Comparison of ENCODE assay signal across 20 cellular contexts in genomic region chr3:100518983-100519382, GRCh38. TPM values are rescaled to one million over a fixed set of nuclear protein-coding genes. Genes with fewer than 3 reads are reported as not detected.
DNase-seq lines count a peak whose midpoint lies in the region; ATAC-seq and TF ChIP-seq lines count a peak whose summit lies in the region.
"Had no signal": no experiment of that assay in that cellular context is flagged by ENCODE, and none has a peak within 500 bp of the region (broad histone marks: within the 10 kb centered on the region; RNA-seq: fewer than 3 reads in every experiment).

No MANE protein-coding gene starts in this region.

- TF ChIP-seq CTCF in choroid plexus epithelial cell (conservative IDR thresholded peaks at IDR 0.05; ENCODE audit: low read depth, low read length) (no peak), omental fat pad (IDR thresholded peaks at IDR 0.05) (no peak), BE2C (IDR thresholded peaks at IDR 0.05; ENCODE audit: low read depth, low read length) (no peak)

- H3K36me3 ChIP-seq in BE2C: no peaks in the 10 kb centered on the region
- H3K36me3 ChIP-seq: brain microvascular endothelial cell had no signal

- ATAC-seq in omental fat pad (ENCODE audit: low FRiP score): peak; percentile 89
- ATAC-seq in activated naive CD8-positive, alpha-beta T cell treated with anti-CD3 and anti-CD28 coated beads, Interleukin-2, amount 50 U/mL, for 24 hours: no peak
- ATAC-seq: activated CD4-positive, CD25-positive, alpha-beta regulatory T cell treated with anti-CD3 and anti-CD28 coated beads, Interleukin-2, amount 50 U/mL, for 24 hours; left lobe of liver; psoas muscle had no signal

- H3K4me3 Mint-ChIP-seq in activated naive CD8-positive, alpha-beta T cell treated with anti-CD3 and anti-CD28 coated beads, Interleukin-2, amount 50 U/mL, for 24 hours: no peak overlapping the region
- H3K4me3 Mint-ChIP-seq: activated naive CD8-positive, alpha-beta T cell; activated T-helper 1 cell treated with anti-CD3 and anti-CD28 coated beads, Interleukin-12 subunit alpha, Interleukin-12 subunit beta, Interleukin-2, Interleukin-4 antibody, amounts not matched to agents 30 ng/mL and 10 ng/mL and 1 ng/mL, durations not matched to agents 14 hours and 24 hours and 36 hours; CD8-positive, alpha-beta memory T cell; dendritic cell treated with granulocyte-macrophage colony-stimulating factor and Interleukin-4, amounts not matched to agents 40 ng/mL and 50 ng/mL, for 4 days; T-helper 2 cell treated with Interferon-gamma antibody and Interleukin-4, amounts not matched to agents 5 μg/mL and 100 μg/mL, for 36 hours had no signal

- DNase-seq in GM03348 (ENCODE audit: low spot score) (peak; percentile 47), NOMO-1 treated with DMSO at 0.1 percent for 48 hours (lab: John Stamatoyannopoulos, UW; ENCODE audit: unreplicated experiment) (peak; percentile 39), choroid plexus epithelial cell (ENCODE audit: low read depth) (peak; percentile 44), omental fat pad (ENCODE audit: low spot score) (no peak), HK-2 (ENCODE audit: unreplicated experiment) (no peak), BE2C (no peak)
- no peak for DNase-seq in activated naive CD8-positive, alpha-beta T cell treated with anti-CD3 and anti-CD28 coated beads, Interleukin-2, amount 50 U/mL, for 24 hours
- no peak for DNase-seq in stimulated activated CD8-positive, alpha-beta memory T cell treated with anti-CD3 and anti-CD28 coated beads, Interleukin-4, amount 100 ng/mL, for 48 hours
- DNase-seq: brain microvascular endothelial cell; CD8-positive, alpha-beta memory T cell; DND-41; erythroblast; PC-9; psoas muscle had no signal

- H3K36me3 Mint-ChIP-seq in activated naive CD8-positive, alpha-beta T cell treated with anti-CD3 and anti-CD28 coated beads, Interleukin-2, amount 50 U/mL, for 24 hours (ENCODE audit: low read depth): no peaks in the 10 kb centered on the region
- H3K36me3 Mint-ChIP-seq: activated naive CD8-positive, alpha-beta T cell; CD8-positive, alpha-beta memory T cell had no signal

- H3K4me3 ChIP-seq in choroid plexus epithelial cell (ENCODE audit: low read depth, low read length) (no peak overlapping the region), BE2C (ENCODE audit: low read depth, low read length) (no peak overlapping the region)
- H3K4me3 ChIP-seq: PC-9, psoas muscle had no signal

- peaks cover under 1% of the 10 kb centered on the region for H3K27me3 Mint-ChIP-seq in activated naive CD8-positive, alpha-beta T cell treated with anti-CD3 and anti-CD28 coated beads, Interleukin-2, amount 50 U/mL, for 24 hours
- H3K27me3 Mint-ChIP-seq: activated naive CD8-positive, alpha-beta T cell; dendritic cell treated with granulocyte-macrophage colony-stimulating factor and Interleukin-4, amounts not matched to agents 40 ng/mL and 50 ng/mL, for 4 days had no signal

- H3K27me3 ChIP-seq in BE2C: no peaks in the 10 kb centered on the region
- H3K27me3 ChIP-seq: brain microvascular endothelial cell had no signal

- no peaks in the 10 kb centered on the region for H3K9me3 ChIP-seq in BE2C
- H3K9me3 ChIP-seq: psoas muscle had no signal

- no peaks in the 10 kb centered on the region for H3K4me1 ChIP-seq in BE2C
- H3K4me1 ChIP-seq: psoas muscle had no signal

- H3K4me1 Mint-ChIP-seq in activated naive CD8-positive, alpha-beta T cell treated with anti-CD3 and anti-CD28 coated beads, Interleukin-2, amount 50 U/mL, for 24 hours: no peaks in the 10 kb centered on the region

- H3K27ac Mint-ChIP-seq in activated naive CD8-positive, alpha-beta T cell treated with anti-CD3 and anti-CD28 coated beads, Interleukin-2, amount 50 U/mL, for 24 hours: no peak overlapping the region
- H3K27ac Mint-ChIP-seq: activated naive CD8-positive, alpha-beta T cell; activated T-helper 1 cell treated with anti-CD3 and anti-CD28 coated beads, Interleukin-12 subunit alpha, Interleukin-12 subunit beta, Interleukin-2, Interleukin-4 antibody, amounts not matched to agents 30 ng/mL and 10 ng/mL and 1 ng/mL, durations not matched to agents 14 hours and 24 hours and 36 hours; dendritic cell treated with granulocyte-macrophage colony-stimulating factor and Interleukin-4, amounts not matched to agents 40 ng/mL and 50 ng/mL, for 4 days; T-helper 2 cell treated with Interferon-gamma antibody and Interleukin-4, amounts not matched to agents 5 μg/mL and 100 μg/mL, for 36 hours had no signal

- H3K9me3 Mint-ChIP-seq in activated naive CD8-positive, alpha-beta T cell treated with anti-CD3 and anti-CD28 coated beads, Interleukin-2, amount 50 U/mL, for 24 hours: no peaks in the 10 kb centered on the region
- H3K9me3 Mint-ChIP-seq: activated T-helper 1 cell treated with anti-CD3 and anti-CD28 coated beads, Interleukin-12 subunit alpha, Interleukin-12 subunit beta, Interleukin-2, Interleukin-4 antibody, amounts not matched to agents 30 ng/mL and 10 ng/mL and 1 ng/mL, durations not matched to agents 14 hours and 24 hours and 36 hours; dendritic cell treated with granulocyte-macrophage colony-stimulating factor and Interleukin-4, amounts not matched to agents 40 ng/mL and 50 ng/mL, for 4 days; T-helper 2 cell treated with Interferon-gamma antibody and Interleukin-4, amounts not matched to agents 5 μg/mL and 100 μg/mL, for 36 hours had no signal

RNA-seq across cellular contexts. Expression of gene TMEM45A, which starts 26.6 kb away (rescaled TPM):
- total RNA-seq in omental fat pad: 10 to 100 TPM in 3 of 4 donors, 1 to 10 TPM in 1; 6.8 to 36.7 (median 26.1) TPM
- polyA plus RNA-seq in BE2C (2012; ENCODE audit: insufficient read depth, insufficient read length, low read depth): 1.2 TPM
- polyA plus RNA-seq: CD8-positive, alpha-beta memory T cell had no signal

Comparison
In these comparisons a context has a peak if more than half of its experiments do, and no peak if none do; other contexts are left out.
1. DNase-seq: peak in GM03348 (single experiment), NOMO-1 treated with DMSO at 0.1 percent for 48 hours (single experiment) and choroid plexus epithelial cell (single experiment); none in omental fat pad (single experiment), activated naive CD8-positive, alpha-beta T cell treated with anti-CD3 and anti-CD28 coated beads, Interleukin-2, amount 50 U/mL, for 24 hours (single experiment), HK-2 (single experiment), BE2C (single experiment) and stimulated activated CD8-positive, alpha-beta memory T cell treated with anti-CD3 and anti-CD28 coated beads, Interleukin-4, amount 100 ng/mL, for 48 hours (single experiment).